In genomic region chr4:168631241-168632151, GRCh38 we compare ENCODE assay signal across 8 cellular contexts.
DNase-seq lines count a peak whose midpoint lies in the region; ATAC-seq and TF ChIP-seq lines count a peak whose summit lies in the region.

No MANE protein-coding gene starts in this region.

- no peak overlapping the region for H3K27ac Mint-ChIP-seq in CD14-positive monocyte
- no peak overlapping the region for H3K27ac Mint-ChIP-seq in T-helper 2 cell treated with Interferon-gamma antibody and Interleukin-4, amounts not matched to agents 5 μg/mL and 100 μg/mL, for 36 hours
- no peak overlapping the region for H3K27ac Mint-ChIP-seq in naive B cell

- H3K9me3 Mint-ChIP-seq in CD14-positive monocyte (peaks cover 0 to 9% (median 0%) of the 10 kb centered on the region in 7 donors), naive B cell (peaks cover 0 to 3% (median 0%) of the 10 kb centered on the region in 7 donors)
- no peaks in the 10 kb centered on the region for H3K9me3 Mint-ChIP-seq in T-helper 2 cell treated with Interferon-gamma antibody and Interleukin-4, amounts not matched to agents 5 μg/mL and 100 μg/mL, for 36 hours

- DNase-seq in CD14-positive monocyte (ENCODE audit: low spot score) (no peak), fibroblast of peridontal ligament (ENCODE audit: extremely low read depth) (peak; percentile 58), naive B cell (no peak)
- peak; percentile 5 for DNase-seq in T-helper 2 cell treated with Interferon-gamma antibody and Interleukin-4, amounts not matched to agents 5 μg/mL and 100 μg/mL, for 36 hours (ENCODE audit: low spot score)

- H3K36me3 Mint-ChIP-seq in CD14-positive monocyte (peaks cover 0 to 5% of the 10 kb centered on the region in 2 donors), naive B cell (peaks cover 0 to 5% of the 10 kb centered on the region in 2 donors)
- H3K36me3 Mint-ChIP-seq in T-helper 2 cell treated with Interferon-gamma antibody and Interleukin-4, amounts not matched to agents 5 μg/mL and 100 μg/mL, for 36 hours (ENCODE audit: low read depth) = no peaks in the 10 kb centered on the region

- TF ChIP-seq CTCF in CD14-positive monocyte (IDR thresholded peaks at IDR 0.05) = peak; percentile 20

- H3K4me1 Mint-ChIP-seq in CD14-positive monocyte (peaks cover 22% of the 10 kb centered on the region), naive B cell (peaks cover 0 to 14% (median 4%) of the 10 kb centered on the region in 3 donors)
- H3K4me1 Mint-ChIP-seq in T-helper 2 cell treated with Interferon-gamma antibody and Interleukin-4, amounts not matched to agents 5 μg/mL and 100 μg/mL, for 36 hours (ENCODE audit: low read depth) = peaks cover 7% of the 10 kb centered on the region

- peak overlapping the region; percentile 73 to 88 for H3K4me3 Mint-ChIP-seq in CD14-positive monocyte
- H3K4me3 Mint-ChIP-seq in T-helper 2 cell treated with Interferon-gamma antibody and Interleukin-4, amounts not matched to agents 5 μg/mL and 100 μg/mL, for 36 hours = peak overlapping the region; percentile 37
- H3K4me3 Mint-ChIP-seq in naive B cell = peak overlapping the region in 5 of 8 donors; percentile 11 to 77 (median 47)

- ATAC-seq in HG02759 (IDR thresholded peaks at IDR 0.05; ENCODE audit: unreplicated experiment) = peak; percentile 67
- ATAC-seq in naive B cell (ENCODE audit: low read depth in 2 of 2) = no peak
- ATAC-seq in GM19023 (IDR thresholded peaks at IDR 0.05; ENCODE audit: unreplicated experiment) = no peak
- no peak for ATAC-seq in HG03039 (IDR thresholded peaks at IDR 0.05; ENCODE audit: unreplicated experiment)
- ATAC-seq in GM21723 (IDR thresholded peaks at IDR 0.05; ENCODE audit: unreplicated experiment) = no peak

- peaks cover 58 to 78% (median 67%) of the 10 kb centered on the region in 3 donors for H3K27me3 Mint-ChIP-seq in CD14-positive monocyte (ENCODE audit: low read depth in 3 of 3)
- peaks cover 77% of the 10 kb centered on the region for H3K27me3 Mint-ChIP-seq in T-helper 2 cell treated with Interferon-gamma antibody and Interleukin-4, amounts not matched to agents 5 μg/mL and 100 μg/mL, for 36 hours (ENCODE audit: low read depth)
- peaks cover 45 to 73% (median 62%) of the 10 kb centered on the region in 3 donors for H3K27me3 Mint-ChIP-seq in naive B cell

- intact Hi-C loops in CD14-positive monocyte (cut with micrococcal nuclease) = no loop called here

Comparison
In these comparisons a context has a peak if more than half of its experiments do, and no peak if none do; other contexts are left out.
1. DNase-seq: peak in T-helper 2 cell treated with Interferon-gamma antibody and Interleukin-4, amounts not matched to agents 5 μg/mL and 100 μg/mL, for 36 hours (single experiment) and fibroblast of peridontal ligament (single experiment); none in CD14-positive monocyte (single experiment) and naive B cell (single experiment).
2. Peak in every context shown above with its lines, with median percentiles within 50 percentile points of each other: H3K4me3 Mint-ChIP-seq.